8 cellular contexts compared by ENCODE assay signal in genomic region chrX:72572248-72573157, GRCh38. TPM values are rescaled to one million over a fixed set of nuclear protein-coding genes. Genes with fewer than 3 reads are reported as not detected.
A peak's percentile ranks its signal among the peaks of the same experiment; 100 is the strongest.
DNase-seq lines count a peak whose midpoint lies in the region; ATAC-seq and TF ChIP-seq lines count a peak whose summit lies in the region.

Gene HDAC8 (minus strand): TSS chrX:72572843. CDS start chrX:72572761, 82 bp downstream.

- H3K9me3 ChIP-seq in SJCRH30 (replicated peaks) (no peaks in the 10 kb centered on the region), osteoblast (ENCODE audit: low read depth, low read length) (no peaks in the 10 kb centered on the region), vagina (no peaks in the 10 kb centered on the region)

- H3K79me2 ChIP-seq in osteoblast (ENCODE audit: insufficient read depth, low read length) = peaks cover 4% of the 10 kb centered on the region

- H3K9me3 Mint-ChIP-seq in activated naive CD8-positive, alpha-beta T cell treated with anti-CD3 and anti-CD28 coated beads, Interleukin-2, amount 50 U/mL, for 24 hours = no peaks in the 10 kb centered on the region

- peak within 1 kb of the TSS; percentile 90 for H3K27ac ChIP-seq in SJCRH30
- peak within 1 kb of the TSS; percentile 36 for H3K27ac ChIP-seq in osteoblast (ENCODE audit: low read depth, low read length)
- H3K27ac ChIP-seq in vagina = peak within 1 kb of the TSS; percentile 60

- H3K27ac Mint-ChIP-seq in activated naive CD8-positive, alpha-beta T cell treated with anti-CD3 and anti-CD28 coated beads, Interleukin-2, amount 50 U/mL, for 24 hours = peak within 1 kb of the TSS; percentile 87

- intact Hi-C loops in head of caudate nucleus (cut with DNase I) = no loop called here
- intact Hi-C loops in vagina (cut with DNase I) = no loop called here

- TF ChIP-seq POLR2A in vagina (IDR thresholded peaks at IDR 0.05) = no peak

- H4K20me1 ChIP-seq in osteoblast (ENCODE audit: insufficient read depth, low read length) = peaks cover 12% of the 10 kb centered on the region

- H3K4me1 ChIP-seq in SJCRH30 (peaks cover 2% of the 10 kb centered on the region; the same call in 1 of the 2 replicates), osteoblast (ENCODE audit: insufficient read depth, low read length) (peaks cover 30% of the 10 kb centered on the region), vagina (peaks cover 5% of the 10 kb centered on the region)

- H3K36me3 ChIP-seq in SJCRH30 (peaks cover 17% of the 10 kb centered on the region), osteoblast (ENCODE audit: insufficient read depth, low read length) (peaks cover 8% of the 10 kb centered on the region), vagina (no peaks in the 10 kb centered on the region)

- H3K27me3 ChIP-seq in SJCRH30 (no peaks in the 10 kb centered on the region), osteoblast (ENCODE audit: insufficient read depth, low read length) (peaks cover 10% of the 10 kb centered on the region), vagina (no peaks in the 10 kb centered on the region)

- TF ChIP-seq CTCF in GM12875 (IDR thresholded peaks at IDR 0.05; ENCODE audit: borderline replicate concordance, insufficient read depth, low read depth, low read length) = no peak
- no peak for TF ChIP-seq CTCF in osteoblast (IDR thresholded peaks at IDR 0.05; ENCODE audit: extremely low read depth, low read depth, low read length)
- TF ChIP-seq CTCF in vagina (IDR thresholded peaks at IDR 0.05) = no peak

- H3K4me1 Mint-ChIP-seq in activated naive CD8-positive, alpha-beta T cell treated with anti-CD3 and anti-CD28 coated beads, Interleukin-2, amount 50 U/mL, for 24 hours = peaks cover 9% of the 10 kb centered on the region

- H3K4me3 Mint-ChIP-seq in activated naive CD8-positive, alpha-beta T cell treated with anti-CD3 and anti-CD28 coated beads, Interleukin-2, amount 50 U/mL, for 24 hours = peak within 1 kb of the TSS; percentile 94

- H3K27me3 Mint-ChIP-seq in activated naive CD8-positive, alpha-beta T cell treated with anti-CD3 and anti-CD28 coated beads, Interleukin-2, amount 50 U/mL, for 24 hours = peaks cover 1% of the 10 kb centered on the region

- peak within 1 kb of the TSS; percentile 59 for H3K4me3 ChIP-seq in GM12875 (ENCODE audit: low read depth, low read length)
- H3K4me3 ChIP-seq in SJCRH30 = peak within 1 kb of the TSS; percentile 98
- H3K4me3 ChIP-seq in osteoblast (ENCODE audit: insufficient read depth, low read length) = peak within 1 kb of the TSS; percentile 72
- peak within 1 kb of the TSS; percentile 55 to 61 for H3K4me3 ChIP-seq in vagina

- DNase-seq in MV-4-11 (lab: John Stamatoyannopoulos, UW) = peak; percentile 72
- DNase-seq in SJCRH30 = peak; percentile 84 to 90
- peak; percentile 47 for DNase-seq in activated naive CD8-positive, alpha-beta T cell treated with anti-CD3 and anti-CD28 coated beads, Interleukin-2, amount 50 U/mL, for 24 hours
- peak; percentile 39 to 83 (median 64) for DNase-seq in head of caudate nucleus
- peak; percentile 86 for DNase-seq in osteoblast (ENCODE audit: insufficient read length, low spot score, missing footprints)
- no peak for DNase-seq in vagina (ENCODE audit: extremely low spot score in 2 of 2)

- peak within 1 kb of the TSS; percentile 84 for H3K4me2 ChIP-seq in osteoblast (ENCODE audit: insufficient read depth, low read length)

- peaks cover 4% of the 10 kb centered on the region for H3K36me3 Mint-ChIP-seq in activated naive CD8-positive, alpha-beta T cell treated with anti-CD3 and anti-CD28 coated beads, Interleukin-2, amount 50 U/mL, for 24 hours (ENCODE audit: low read depth)

- H2AFZ ChIP-seq in osteoblast (ENCODE audit: low read length) = peak within 1 kb of the TSS; percentile 91

- ATAC-seq in HG02588 (IDR thresholded peaks at IDR 0.05; ENCODE audit: unreplicated experiment) = peak; percentile 95
- ATAC-seq in activated naive CD8-positive, alpha-beta T cell treated with anti-CD3 and anti-CD28 coated beads, Interleukin-2, amount 50 U/mL, for 24 hours = peak; percentile 94

RNA-seq across cellular contexts. Expression of gene HDAC8, which starts in this region (rescaled TPM):
- total RNA-seq in SJCRH30 (2014; rRNA removed; shearing (Covaris generic)) = 45.2 and 45.8 TPM in 2 replicates
- 24.6 and 27.1 TPM in 2 replicates for total RNA-seq in osteoblast
- total RNA-seq in vagina = 33.4 TPM

Comparison
In these comparisons a context has a peak if more than half of its experiments do, and no peak if none do; other contexts are left out.
1. DNase-seq: peak in MV-4-11 (single experiment), SJCRH30 (2 of 2), activated naive CD8-positive, alpha-beta T cell treated with anti-CD3 and anti-CD28 coated beads, Interleukin-2, amount 50 U/mL, for 24 hours (single experiment), head of caudate nucleus (42 of 42) and osteoblast (single experiment); none in vagina (0 of 2).
2. H3K27ac ChIP-seq: peak in every context shown above with its lines; median percentile 90 in SJCRH30; 60 in vagina; 36 in osteoblast.
3. Peak in every context shown above with its lines, with median percentiles within 50 percentile points of each other: H3K4me3 ChIP-seq.